8 cellular contexts compared by ENCODE assay signal in the genomic region with DNA sequence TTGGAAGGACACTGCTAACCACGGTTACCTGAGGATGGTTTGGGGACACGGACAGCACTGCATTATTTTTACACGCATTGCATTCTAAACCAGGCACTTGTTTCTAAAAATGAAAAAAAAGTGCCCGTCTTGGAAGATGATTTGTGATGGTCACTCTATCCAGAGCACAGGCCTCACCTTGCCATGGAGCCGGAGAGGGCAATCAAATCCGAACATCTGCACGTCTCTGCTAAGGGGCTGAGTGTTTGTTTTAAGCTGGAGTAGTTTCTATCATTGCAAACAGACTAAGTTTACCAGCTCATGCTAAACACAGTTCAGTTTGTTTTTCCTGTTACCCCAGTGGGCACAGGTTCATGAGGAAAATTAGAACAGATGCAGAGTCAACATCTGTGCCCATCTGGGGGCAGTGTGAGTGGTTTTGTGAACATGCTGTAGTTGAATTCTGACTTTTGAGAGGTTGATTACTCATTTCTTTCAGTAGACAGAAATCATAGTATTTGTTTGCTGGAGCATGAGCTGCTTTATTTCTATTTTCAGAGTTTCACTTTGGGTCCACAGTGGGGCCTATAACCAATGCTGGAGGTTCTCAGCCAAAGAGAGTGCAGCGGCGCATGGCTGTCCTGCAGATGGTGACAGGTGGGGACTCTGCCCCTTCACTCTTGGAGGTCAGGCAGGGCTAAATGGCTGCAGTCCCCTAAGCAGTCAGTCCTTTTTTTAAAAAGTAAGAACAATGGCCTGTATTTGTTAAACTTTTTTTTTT.
DNase-seq lines count a peak whose midpoint lies in the region; ATAC-seq, FAIRE-seq and TF ChIP-seq lines count a peak whose summit lies in the region.

No MANE protein-coding gene starts in this region.

- POLR2A ChIA-PET in naive thymus-derived CD4-positive, alpha-beta T cell (lab: Charles Lee): interaction anchor here (1.0 kb wide), 1 partner anchor 9 kb away, joined by 3 read pairs; no protein-coding TSS in a partner anchor

- intact Hi-C loops in naive thymus-derived CD4-positive, alpha-beta T cell (cut with micrococcal nuclease): loop anchor here (1.0 to 5.0 kb wide), 6 partner anchors 36 to 364 kb away; a partner anchor contains a TSS

- no peaks in the 10 kb centered on the region for H3K9me3 Mint-ChIP-seq in activated T-cell treated with anti-CD3 and anti-CD28 coated beads, Interleukin-2, amount 50 U/mL, for 24 hours
- no peaks in the 10 kb centered on the region for H3K9me3 Mint-ChIP-seq in naive thymus-derived CD4-positive, alpha-beta T cell
- no peaks in the 10 kb centered on the region for H3K9me3 Mint-ChIP-seq in mesothelial cell of epicardium

- H3K4me3 Mint-ChIP-seq in activated T-cell treated with anti-CD3 and anti-CD28 coated beads, Interleukin-2, amount 50 U/mL, for 24 hours: peak overlapping the region; percentile 62
- H3K4me3 Mint-ChIP-seq in naive thymus-derived CD4-positive, alpha-beta T cell: peak overlapping the region in 2 of 10 donors; percentile 1 to 61
- H3K4me3 Mint-ChIP-seq in mesothelial cell of epicardium: no peak overlapping the region

- H3K9me3 ChIP-seq in Peyer's patch: no peaks in the 10 kb centered on the region
- no peaks in the 10 kb centered on the region for H3K9me3 ChIP-seq in naive thymus-derived CD4-positive, alpha-beta T cell (ENCODE audit: control insufficient read depth in 2 of 3, low read length in 3 of 3)

- TF ChIP-seq POLR2A in Peyer's patch (IDR thresholded peaks at IDR 0.05): no peak

- H3K27ac ChIP-seq in Peyer's patch: peak overlapping the region in 3 of 4 donors; percentile 4 to 67 (median 62)
- H3K27ac ChIP-seq in naive thymus-derived CD4-positive, alpha-beta T cell (ENCODE audit: low read depth, low read length): no peak overlapping the region

- CTCF ChIA-PET in naive thymus-derived CD4-positive, alpha-beta T cell (lab: Charles Lee): interaction anchor here (0.6 to 0.8 kb wide), 3 partner anchors 145 to 540 kb away, joined by 3 to 4 read pairs (median 3); no protein-coding TSS in a partner anchor

- FAIRE-seq in frontal cortex (lab: Jason Lieb, UNC): no peak

- peak; percentile 65 for DNase-seq in activated T-cell treated with anti-CD3 and anti-CD28 coated beads, Interleukin-2, amount 50 U/mL, for 24 hours
- no peak for DNase-seq in activated T-cell treated with anti-CD3 and anti-CD28 coated beads, Interleukin-2, amount 50 U/mL, for 1 hour
- DNase-seq in Peyer's patch: peak in 2 of 3 donors; percentile 64 to 65
- DNase-seq in naive thymus-derived CD4-positive, alpha-beta T cell: no peak
- no peak for DNase-seq in frontal cortex (ENCODE audit: low spot score in 2 of 2)
- DNase-seq in mesothelial cell of epicardium (ENCODE audit: low spot score in 2 of 2, unreplicated experiment in 2 of 2): no peak
- no peak for DNase-seq in HK-2 (ENCODE audit: unreplicated experiment)

- no peaks in the 10 kb centered on the region for H3K27me3 Mint-ChIP-seq in activated T-cell treated with anti-CD3 and anti-CD28 coated beads, Interleukin-2, amount 50 U/mL, for 24 hours
- H3K27me3 Mint-ChIP-seq in naive thymus-derived CD4-positive, alpha-beta T cell: no peaks in the 10 kb centered on the region
- peaks cover 7% of the 10 kb centered on the region for H3K27me3 Mint-ChIP-seq in mesothelial cell of epicardium (ENCODE audit: low read depth)

- no peaks in the 10 kb centered on the region for H3K36me3 Mint-ChIP-seq in activated T-cell treated with anti-CD3 and anti-CD28 coated beads, Interleukin-2, amount 50 U/mL, for 24 hours (ENCODE audit: low read depth)
- peaks cover 0 to 7% (median 0%) of the 10 kb centered on the region in 5 donors for H3K36me3 Mint-ChIP-seq in naive thymus-derived CD4-positive, alpha-beta T cell
- no peaks in the 10 kb centered on the region for H3K36me3 Mint-ChIP-seq in mesothelial cell of epicardium

- H3K4me1 ChIP-seq in Peyer's patch: peaks cover 0 to 18% (median 2%) of the 10 kb centered on the region in 4 donors
- peaks cover 30 to 40% of the 10 kb centered on the region in 2 donors for H3K4me1 ChIP-seq in naive thymus-derived CD4-positive, alpha-beta T cell (ENCODE audit: control insufficient read depth in 2 of 2, insufficient read depth in 2 of 2, low read length in 2 of 2)

- peaks cover 75% of the 10 kb centered on the region for H3K4me1 Mint-ChIP-seq in activated T-cell treated with anti-CD3 and anti-CD28 coated beads, Interleukin-2, amount 50 U/mL, for 24 hours (ENCODE audit: low read depth)
- peaks cover 27 to 56% (median 44%) of the 10 kb centered on the region in 7 donors for H3K4me1 Mint-ChIP-seq in naive thymus-derived CD4-positive, alpha-beta T cell
- H3K4me1 Mint-ChIP-seq in mesothelial cell of epicardium: peaks cover 8% of the 10 kb centered on the region

- H3K4me3 ChIP-seq in Peyer's patch: no peak overlapping the region
- no peak overlapping the region for H3K4me3 ChIP-seq in naive thymus-derived CD4-positive, alpha-beta T cell (ENCODE audit: low read length)

- peak; percentile 45 for ATAC-seq in HG02870 (IDR thresholded peaks at IDR 0.05; ENCODE audit: unreplicated experiment)
- ATAC-seq in naive thymus-derived CD4-positive, alpha-beta T cell: no peak

- no peaks in the 10 kb centered on the region for H3K27me3 ChIP-seq in Peyer's patch
- H3K27me3 ChIP-seq in naive thymus-derived CD4-positive, alpha-beta T cell (ENCODE audit: control insufficient read depth in 2 of 2, insufficient read depth in 2 of 2, low read length in 2 of 2): no peaks in the 10 kb centered on the region

- no peak for TF ChIP-seq CTCF in Peyer's patch (IDR thresholded peaks at IDR 0.05)
- no peak for TF ChIP-seq CTCF in mesothelial cell of epicardium (IDR thresholded peaks at IDR 0.05; ENCODE audit: unreplicated experiment)

- H3K36me3 ChIP-seq in Peyer's patch: no peaks in the 10 kb centered on the region
- no peaks in the 10 kb centered on the region for H3K36me3 ChIP-seq in naive thymus-derived CD4-positive, alpha-beta T cell (ENCODE audit: control insufficient read depth in 2 of 3, insufficient read depth in 3 of 3, low read length in 3 of 3)

- peak overlapping the region; percentile 92 for H3K27ac Mint-ChIP-seq in activated T-cell treated with anti-CD3 and anti-CD28 coated beads, Interleukin-2, amount 50 U/mL, for 24 hours
- H3K27ac Mint-ChIP-seq in naive thymus-derived CD4-positive, alpha-beta T cell: peak overlapping the region in 7 of 9 donors; percentile 5 to 90 (median 30)
- H3K27ac Mint-ChIP-seq in mesothelial cell of epicardium: no peak overlapping the region

Comparison
In these comparisons a context has a peak if more than half of its experiments do, and no peak if none do; other contexts are left out.
1. DNase-seq: peak in activated T-cell treated with anti-CD3 and anti-CD28 coated beads, Interleukin-2, amount 50 U/mL, for 24 hours (single experiment) and Peyer's patch (2 of 3); none in activated T-cell treated with anti-CD3 and anti-CD28 coated beads, Interleukin-2, amount 50 U/mL, for 1 hour (single experiment), naive thymus-derived CD4-positive, alpha-beta T cell (0 of 9), frontal cortex (0 of 2), mesothelial cell of epicardium (0 of 2) and HK-2 (single experiment).